In genomic region chr6:52543729-52544324, GRCh38 we compare ENCODE assay signal across 11 cellular contexts. TPM values are rescaled to one million over a fixed set of nuclear protein-coding genes. Genes with fewer than 3 reads are reported as not detected.
DNase-seq lines count a peak whose midpoint lies in the region; ATAC-seq, FAIRE-seq and TF ChIP-seq lines count a peak whose summit lies in the region.
"Had no signal": no experiment of that assay in that cellular context is flagged by ENCODE, and none has a peak within 500 bp of the region (broad histone marks: within the 10 kb centered on the region; RNA-seq: fewer than 3 reads in every experiment).

No MANE protein-coding gene starts in this region.

- H3K27me3 ChIP-seq in brain microvascular endothelial cell (replicated peaks): no peaks in the 10 kb centered on the region
- no peaks in the 10 kb centered on the region for H3K27me3 ChIP-seq in suprapubic skin

- DNase-seq in HTR-8/SVneo (ENCODE audit: insufficient read length, low spot score) (peak; percentile 46), brain microvascular endothelial cell (peak; percentile 68), kidney (peak; percentile 74), suprapubic skin (ENCODE audit: low spot score in 2 of 2) (no peak), NCI-H345 treated with DMSO at 0.1 percent for 48 hours (lab: John Stamatoyannopoulos, UW; ENCODE audit: unreplicated experiment) (no peak), NCI-H2196 treated with DMSO at 0.1 percent for 48 hours (lab: John Stamatoyannopoulos, UW; ENCODE audit: unreplicated experiment) (no peak)
- no peak for DNase-seq in activated CD4-positive, alpha-beta T cell treated with anti-CD3 and anti-CD28 coated beads, Interleukin-2, amount 50 U/mL, for 1 hour
- DNase-seq: foreskin melanocyte, NCI-H2107, occipital lobe had no signal

- H3K4me1 ChIP-seq in kidney (ENCODE audit: control insufficient read depth in 1 of 2, insufficient read depth in 1 of 2, low read depth in 1 of 2, low read length in 2 of 2) (peaks cover 0 to 10% of the 10 kb centered on the region in 2 donors), suprapubic skin (peaks cover 59% of the 10 kb centered on the region)

- FAIRE-seq in HTR-8/SVneo (lab: Jason Lieb, UNC) (no peak), kidney (lab: Jason Lieb, UNC) (no peak)

- in situ Hi-C loops in brain microvascular endothelial cell (cut with HindIII; ENCODE audit: low pct_ligation_motif_present, low sequenced_read_pairs): no loop called here

- intact Hi-C loops in kidney (cut with DNase I): no loop called here

- TF ChIP-seq CTCF in brain microvascular endothelial cell (IDR thresholded peaks at IDR 0.05; ENCODE audit: low read depth, low read length, missing control alignments) (no peak), kidney (IDR thresholded peaks at IDR 0.05; ENCODE audit: borderline replicate concordance, extremely low read depth, insufficient read depth) (no peak), suprapubic skin (IDR thresholded peaks at IDR 0.05) (no peak)

- no peak overlapping the region for H3K9ac ChIP-seq in kidney (ENCODE audit: low read length in 2 of 2)

- H3K27ac ChIP-seq in brain microvascular endothelial cell: peak overlapping the region; percentile 84
- peak overlapping the region; percentile 26 to 29 for H3K27ac ChIP-seq in kidney (ENCODE audit: low read depth in 2 of 2, low read length in 2 of 2)
- H3K27ac ChIP-seq in suprapubic skin: peak overlapping the region; percentile 54

- WGBS in suprapubic skin: 79% methylated on average over 7 of the region's 7 CpGs

- H3K36me3 ChIP-seq in brain microvascular endothelial cell (replicated peaks) (peaks cover 25% of the 10 kb centered on the region), kidney (ENCODE audit: control insufficient read depth in 1 of 2, insufficient read depth in 2 of 2, low read length in 2 of 2) (no peaks in the 10 kb centered on the region), suprapubic skin (no peaks in the 10 kb centered on the region)

- H3K9me3 ChIP-seq in kidney (ENCODE audit: control insufficient read depth in 1 of 2, low read length in 2 of 2) (no peaks in the 10 kb centered on the region), suprapubic skin (no peaks in the 10 kb centered on the region)

- H3K4me3 ChIP-seq in brain microvascular endothelial cell (ENCODE audit: low read depth, low read length): no peak overlapping the region
- H3K4me3 ChIP-seq in kidney (ENCODE audit: low read length in 2 of 2): no peak overlapping the region
- H3K4me3 ChIP-seq in suprapubic skin: no peak overlapping the region

- no peak for ATAC-seq in GM19395 (IDR thresholded peaks at IDR 0.05; ENCODE audit: unreplicated experiment)

- no peak for TF ChIP-seq POLR2A in suprapubic skin (IDR thresholded peaks at IDR 0.05)

- TF ChIP-seq EP300 in suprapubic skin (IDR thresholded peaks at IDR 0.05): no peak

RNA-seq across cellular contexts. Expression of gene TRAM2, which starts 33.0 kb away (rescaled TPM):
- total RNA-seq in kidney (20.7 TPM), suprapubic skin (10 to 100 TPM in 1 of 4 donors, 1 to 10 TPM in 3; 6.5 to 14.1 (median 7.2) TPM)
- 4.5 TPM for polyA plus RNA-seq in kidney (ENCODE audit: insufficient read depth, low read depth, low replicate concordance)

Comparison
In these comparisons a context has a peak if more than half of its experiments do, and no peak if none do; other contexts are left out.
1. DNase-seq: peak in HTR-8/SVneo (single experiment), brain microvascular endothelial cell (single experiment) and kidney (single experiment); none in suprapubic skin (0 of 2), activated CD4-positive, alpha-beta T cell treated with anti-CD3 and anti-CD28 coated beads, Interleukin-2, amount 50 U/mL, for 1 hour (single experiment), NCI-H345 treated with DMSO at 0.1 percent for 48 hours (single experiment) and NCI-H2196 treated with DMSO at 0.1 percent for 48 hours (single experiment).
2. H3K27ac ChIP-seq: peak in every context shown above with its lines; median percentile 84 in brain microvascular endothelial cell; 54 in suprapubic skin; 28 in kidney.